ENCODE assay signal across 22 cellular contexts in genomic region chr11:122162095-122162494, GRCh38. TPM values are rescaled to one million over a fixed set of nuclear protein-coding genes. Genes with fewer than 3 reads are reported as not detected.
DNase-seq lines count a peak whose midpoint lies in the region; ATAC-seq, FAIRE-seq and TF ChIP-seq lines count a peak whose summit lies in the region.
"Had no signal": no experiment of that assay in that cellular context is flagged by ENCODE, and none has a peak within 500 bp of the region (broad histone marks: within the 10 kb centered on the region; RNA-seq: fewer than 3 reads in every experiment).

No MANE protein-coding gene starts in this region.

- DNase-seq in AG04450 (ENCODE audit: low read depth, low spot score), result no peak
- peak; percentile 70 for DNase-seq in adipocyte (ENCODE audit: low read depth)
- DNase-seq in fibroblast of lung (ENCODE audit: low read depth in 2 of 2), result peak in 1 of 2 donors; percentile 79
- DNase-seq in sciatic nerve (ENCODE audit: low spot score), result no peak
- no peak for DNase-seq in trophoblast cell
- no peak for DNase-seq in activated effector memory CD4-positive, alpha-beta T cell treated with anti-CD3 and anti-CD28 coated beads, Interleukin-2, amount 50 U/mL, for 16 hours
- DNase-seq in HepG2 (ENCODE audit: low spot score), result no peak
- DNase-seq: activated CD4-positive, alpha-beta T cell treated with anti-CD3 and anti-CD28 coated beads, Interleukin-2, amount 50 U/mL, for 4 hours; activated naive CD8-positive, alpha-beta T cell treated with anti-CD3 and anti-CD28 coated beads, Interleukin-2, amount 10 ng/mL, durations not matched to agents 7 days and 5 days; activated T-cell treated with anti-CD3 and anti-CD28 coated beads, Interleukin-2, amount 50 U/mL, for 24 hours; CD8-positive, alpha-beta T cell; cerebellar nuclear complex; EL; NCI-H1048; NCI-H2107; small intestine; SW 1271; transverse colon had no signal

- H3K18ac ChIP-seq in trophoblast cell (ENCODE audit: low read length), result no peak overlapping the region

- CTCF ChIA-PET in AG04450 (lab: Charles Lee) (interaction anchor here (0.7 to 1.5 kb wide), 2 partner anchors 26 to 61 kb away, joined by 3 to 4 read pairs; no protein-coding TSS in a partner anchor), HepG2 (lab: Yijun Ruan, JAX; ENCODE audit: low intra/inter-chr PET ratio, low total read pairs) (no interaction called here)

- H3K9me3 ChIP-seq in AG04450 (ENCODE audit: control insufficient read depth, insufficient read depth, low read length), result no peaks in the 10 kb centered on the region
- H3K9me3 ChIP-seq in adipocyte (ENCODE audit: control insufficient read depth, low read length), result no peaks in the 10 kb centered on the region
- H3K9me3 ChIP-seq in fibroblast of lung (ENCODE audit: control insufficient read depth, insufficient read depth, low read depth, low read length), result no peaks in the 10 kb centered on the region
- H3K9me3 ChIP-seq in trophoblast cell (ENCODE audit: insufficient read depth, low read depth, low read length), result no peaks in the 10 kb centered on the region
- H3K9me3 ChIP-seq in HepG2 (ENCODE audit: low read length), result no peaks in the 10 kb centered on the region
- H3K9me3 ChIP-seq: neutrophil, transverse colon had no signal

- POLR2A ChIA-PET in AG04450 (lab: Yijun Ruan, JAX) (no interaction called here), HepG2 (lab: Yijun Ruan, JAX) (no interaction called here)

- H3K79me2 ChIP-seq in fibroblast of lung (ENCODE audit: control insufficient read depth, insufficient read depth, low read length) (peaks cover 100% of the 10 kb centered on the region), trophoblast cell (ENCODE audit: control insufficient read depth, insufficient read depth, low read length, poor library complexity) (no peaks in the 10 kb centered on the region), HepG2 (ENCODE audit: insufficient read depth, low read length) (no peaks in the 10 kb centered on the region)

- peak; percentile 43 for ATAC-seq in sciatic nerve
- ATAC-seq in HG02759 (IDR thresholded peaks at IDR 0.05; ENCODE audit: unreplicated experiment), result no peak
- ATAC-seq in HepG2, result no peak
- ATAC-seq: CD8-positive, alpha-beta T cell had no signal

- H2AK5ac ChIP-seq in trophoblast cell (ENCODE audit: low read length), result no peak overlapping the region

- no TSS peak for BruUV-seq in HepG2 (replicated peaks; lab: Mats Ljungman, UMichigan)

- H4K20me1 ChIP-seq in fibroblast of lung (ENCODE audit: control insufficient read depth, extremely low read depth, insufficient read depth, low read length) (no peaks in the 10 kb centered on the region), HepG2 (ENCODE audit: insufficient read depth, low read length) (no peaks in the 10 kb centered on the region)

- H4K8ac ChIP-seq in trophoblast cell (ENCODE audit: low read depth, low read length), result no peak overlapping the region

- H3K27ac ChIP-seq in AG04450 (ENCODE audit: low read depth, low read length), result peak overlapping the region; percentile 33
- H3K27ac ChIP-seq in fibroblast of lung (ENCODE audit: insufficient read depth, low read length), result peak overlapping the region; percentile 49
- no peak overlapping the region for H3K27ac ChIP-seq in trophoblast cell (ENCODE audit: low read depth, low read length)
- H3K27ac ChIP-seq in HepG2 (ENCODE audit: extremely low read length, insufficient read depth, low read length), result no peak overlapping the region
- H3K27ac ChIP-seq: neutrophil had no signal

- H3K4ac ChIP-seq in trophoblast cell (ENCODE audit: low read depth, low read length), result no peak overlapping the region

- TF ChIP-seq CTCF in AG04450 (IDR thresholded peaks at IDR 0.05; ENCODE audit: low read depth, low read length), result no peak
- TF ChIP-seq CTCF in fibroblast of lung (conservative IDR thresholded peaks at IDR 0.05 in 1 of 2, IDR thresholded peaks at IDR 0.05 in 1 of 2; ENCODE audit: low read depth in 1 of 2, low read length in 2 of 2), result no peak
- no peak for TF ChIP-seq CTCF in HepG2 (CRISPR knock-in tag; IDR thresholded peaks at IDR 0.05)

- no peak overlapping the region for H4K91ac ChIP-seq in trophoblast cell (ENCODE audit: low read depth, low read length)

- no CpG with 5 or more reads among the region's 2 CpGs for WGBS in trophoblast cell (ENCODE audit: extremely low coverage, insufficient coverage, insufficient read length)
- WGBS in HepG2 (ENCODE audit: low lambda C conversion rate), result 23% methylated on average over 2 of the region's 2 CpGs

- H3K9ac ChIP-seq in adipocyte (ENCODE audit: low read length) (peak overlapping the region; percentile 72), fibroblast of lung (ENCODE audit: insufficient read depth, low read length) (no peak overlapping the region), trophoblast cell (ENCODE audit: low read length) (no peak overlapping the region), HepG2 (ENCODE audit: insufficient read depth, low read depth, low read length) (no peak overlapping the region)

- no peaks in the 10 kb centered on the region for H3K79me1 ChIP-seq in trophoblast cell (ENCODE audit: low read length)

- no peak overlapping the region for H2BK120ac ChIP-seq in trophoblast cell (ENCODE audit: insufficient read depth, low read length, poor library complexity)

- no peak for TF ChIP-seq RAD21 in HepG2 (CRISPR knock-in tag; IDR thresholded peaks at IDR 0.05)

- H3K36me3 ChIP-seq in adipocyte (ENCODE audit: control insufficient read depth, insufficient read depth, low read length, severe bottlenecking) (peaks cover 3% of the 10 kb centered on the region), fibroblast of lung (ENCODE audit: control insufficient read depth, insufficient read depth, low read length) (peaks cover 10% of the 10 kb centered on the region), trophoblast cell (ENCODE audit: control insufficient read depth in 1 of 2, insufficient read depth in 2 of 2, low read length in 2 of 2) (no peaks in the 10 kb centered on the region), HepG2 (replicated peaks in 1 of 2; ENCODE audit: control insufficient read depth in 1 of 2, insufficient read depth in 2 of 2, low read length in 2 of 2) (no peaks in the 10 kb centered on the region)
- H3K36me3 ChIP-seq: neutrophil, transverse colon had no signal

- intact Hi-C loops in sciatic nerve (cut with DNase I), result no loop called here
- intact Hi-C loops in HepG2 (cut with micrococcal nuclease; ENCODE audit: unreplicated experiment), result no loop called here

- H2AFZ ChIP-seq in fibroblast of lung (ENCODE audit: low read length), result no peak overlapping the region
- no peak overlapping the region for H2AFZ ChIP-seq in trophoblast cell (ENCODE audit: insufficient read depth, low read length, poor library complexity)
- no peak overlapping the region for H2AFZ ChIP-seq in HepG2 (ENCODE audit: low read length)

- H3K4me2 ChIP-seq in fibroblast of lung (ENCODE audit: extremely low read depth, insufficient read depth, low read length) (no peak overlapping the region), trophoblast cell (ENCODE audit: low read length) (no peak overlapping the region), HepG2 (ENCODE audit: low read depth, low read length) (no peak overlapping the region)

- H4K12ac ChIP-seq in trophoblast cell (ENCODE audit: low read depth, low read length), result no peak overlapping the region

- H3K4me3 ChIP-seq in AG04450 (ENCODE audit: low read depth, low read length) (no peak overlapping the region), adipocyte (ENCODE audit: low read length) (no peak overlapping the region), fibroblast of lung (replicated peaks in 1 of 4; ENCODE audit: control extremely low read depth in 1 of 4, insufficient read depth in 1 of 4, low read depth in 3 of 4, low read length in 4 of 4) (no peak overlapping the region), trophoblast cell (ENCODE audit: low read depth, low read length) (no peak overlapping the region), HepG2 (replicated peaks in 1 of 3; ENCODE audit: insufficient read depth in 1 of 3, low read depth in 2 of 3, low read length in 3 of 3) (no peak overlapping the region)
- H3K4me3 ChIP-seq: transverse colon had no signal

- no peak overlapping the region for H2BK5ac ChIP-seq in trophoblast cell (ENCODE audit: low read depth, low read length, poor library complexity)

- no peak overlapping the region for H3K23ac ChIP-seq in trophoblast cell (ENCODE audit: low read length)

- TF ChIP-seq POLR2A in HepG2 (IDR thresholded peaks at IDR 0.05; ENCODE audit: insufficient read depth in 1 of 2, low read depth in 2 of 2, low read length in 2 of 2), result no peak

- H2BK12ac ChIP-seq in trophoblast cell (ENCODE audit: low read length), result no peak overlapping the region

- TF ChIP-seq EP300 in HepG2 (IDR thresholded peaks at IDR 0.05; ENCODE audit: low read depth in 2 of 2, low read length in 2 of 2) (no peak), HepG2 (CRISPR knock-in tag; IDR thresholded peaks at IDR 0.05; ENCODE audit: borderline replicate concordance) (no peak)

- H3K27me3 ChIP-seq in AG04450 (ENCODE audit: control insufficient read depth, insufficient read depth, low read length), result no peaks in the 10 kb centered on the region
- H3K27me3 ChIP-seq in adipocyte (replicated peaks; ENCODE audit: control insufficient read depth, insufficient read depth, low read length), result no peaks in the 10 kb centered on the region
- no peaks in the 10 kb centered on the region for H3K27me3 ChIP-seq in fibroblast of lung (ENCODE audit: control insufficient read depth, insufficient read depth, low read length)
- no peaks in the 10 kb centered on the region for H3K27me3 ChIP-seq in trophoblast cell (ENCODE audit: insufficient read depth, low read length)
- no peaks in the 10 kb centered on the region for H3K27me3 ChIP-seq in HepG2 (ENCODE audit: control insufficient read depth in 1 of 2, insufficient read depth in 2 of 2, low read length in 2 of 2)
- H3K27me3 ChIP-seq: transverse colon had no signal

- in situ Hi-C loops in HepG2 (cut with HindIII; ENCODE audit: extremely low pct_ligation_motif_present, low pct_unique_long_range_greater_than_20kb), result no loop called here

- no peak for FAIRE-seq in HepG2 (lab: Jason Lieb, UNC)
- FAIRE-seq: small intestine had no signal

- H3K14ac ChIP-seq in trophoblast cell (ENCODE audit: low read length), result no peak overlapping the region

- H3K4me1 ChIP-seq in adipocyte (ENCODE audit: control insufficient read depth, insufficient read depth, low read length) (peaks cover 81% of the 10 kb centered on the region), fibroblast of lung (ENCODE audit: control insufficient read depth, extremely low read depth, insufficient read depth, low read length) (peaks cover 56% of the 10 kb centered on the region), trophoblast cell (ENCODE audit: control insufficient read depth in 1 of 2, insufficient read depth in 2 of 2, low read length in 2 of 2) (no peaks in the 10 kb centered on the region), HepG2 (ENCODE audit: insufficient read depth, low read length) (no peaks in the 10 kb centered on the region)

RNA-seq across cellular contexts. Expression of gene BLID, which starts 46.1 kb away (rescaled TPM):
- 0.48 and 0.94 TPM in 2 replicates for polyA plus RNA-seq in AG04450 (2011; rRNA removed)
- polyA minus RNA-seq in AG04450 (2011; rRNA and poly(A)+ RNA removed), result 19.8 and 30.4 TPM in 2 replicates
- total RNA-seq in fibroblast of lung, result 3.6 and 7.9 TPM in 2 replicates
- polyA plus RNA-seq in fibroblast of lung, result 0.09 and 0.32 TPM in 2 replicates
- 0.16 TPM in 1 of 2 replicates, not detected in the other for polyA plus RNA-seq in fibroblast of lung (2012)
- polyA minus RNA-seq in fibroblast of lung (ENCODE audit: low replicate concordance), result not detected in 2 replicates
- total RNA-seq in sciatic nerve, result 9.3 TPM
- polyA plus RNA-seq in trophoblast cell (2013), result not detected in 2 replicates
- not detected in 2 replicates for total RNA-seq in HepG2 (2016; rRNA removed; fragmentation: Illumina TruSeq; extraction: Trizol)
- not detected in 2 replicates for total RNA-seq in HepG2 (2016; cell fraction: cytosol; rRNA removed; fragmentation: Illumina TruSeq; extraction: Trizol; ENCODE audit: low read depth)
- total RNA-seq in HepG2 (2016; cell fraction: insoluble cytoplasmic fraction; rRNA removed; fragmentation: Illumina TruSeq; extraction: Trizol), result not detected in 2 replicates
- not detected in 2 replicates for total RNA-seq in HepG2 (2016; cell fraction: membrane; rRNA removed; fragmentation: Illumina TruSeq; extraction: Trizol)
- not detected in 2 replicates for total RNA-seq in HepG2 (2016; cell fraction: nucleus; rRNA removed; fragmentation: Illumina TruSeq; extraction: Trizol)
- polyA plus RNA-seq in HepG2 (2011; rRNA removed), result not detected in 2 replicates
- polyA plus RNA-seq in HepG2 (2011; cell fraction: cytosol; rRNA removed), result not detected in 2 replicates
- polyA plus RNA-seq in HepG2 (2011; cell fraction: nucleus; rRNA removed), result not detected in 2 replicates
- polyA plus RNA-seq in HepG2 (2012), result not detected in 2 replicates
- polyA plus RNA-seq in HepG2 (2016; cell fraction: cytosol; fragmentation: Illumina TruSeq; extraction: Trizol; ENCODE audit: low read depth), result not detected in 2 replicates
- polyA plus RNA-seq in HepG2 (2016; cell fraction: insoluble cytoplasmic fraction; fragmentation: Illumina TruSeq; extraction: Trizol; ENCODE audit: low read depth), result not detected in 2 replicates
- not detected in 2 replicates for polyA plus RNA-seq in HepG2 (2016; cell fraction: membrane; fragmentation: Illumina TruSeq; extraction: Trizol; ENCODE audit: low read depth)
- not detected in 2 replicates for polyA plus RNA-seq in HepG2 (2016; cell fraction: nucleus; fragmentation: Illumina TruSeq; extraction: Trizol; ENCODE audit: insufficient read depth, low read depth)
- polyA minus RNA-seq in HepG2 (2011; rRNA and poly(A)+ RNA removed; ENCODE audit: low replicate concordance), result 4.2 TPM in 1 of 2 replicates, not detected in the other
- not detected in 2 replicates for polyA minus RNA-seq in HepG2 (2011; cell fraction: cytosol; rRNA and poly(A)+ RNA removed)
- polyA minus RNA-seq in HepG2 (2011; cell fraction: nucleus; rRNA and poly(A)+ RNA removed), result not detected in 2 replicates
- total RNA-seq: activated naive CD8-positive, alpha-beta T cell treated with anti-CD3 and anti-CD28 coated beads, Interleukin-2, amount 10 ng/mL, durations not matched to agents 7 days and 5 days; CD8-positive, alpha-beta T cell; kidney epithelial cell; mononuclear cell; transverse colon had no signal
- polyA plus RNA-seq: small intestine had no signal

Comparison
In these comparisons a context has a peak if more than half of its experiments do, and no peak if none do; other contexts are left out.
1. H3K27ac ChIP-seq: peak in AG04450 (single experiment) and fibroblast of lung (single experiment); none in trophoblast cell (single experiment) and HepG2 (single experiment).